ENCODE assay signal across 8 cellular contexts in genomic region chr6:57173886-57174510, GRCh38. TPM values are rescaled to one million over a fixed set of nuclear protein-coding genes. Genes with fewer than 3 reads are reported as not detected.
DNase-seq lines count a peak whose midpoint lies in the region; ATAC-seq and TF ChIP-seq lines count a peak whose summit lies in the region.

No MANE protein-coding gene starts in this region.

- H3K4me3 ChIP-seq in HAP-1 (peak overlapping the region; percentile 61), WERI-Rb-1 (ENCODE audit: low read depth, low read length) (peak overlapping the region; percentile 55), hepatocyte (peak overlapping the region; percentile 3), thoracic aorta (peak overlapping the region; percentile 84)

- H3K79me2 ChIP-seq in hepatocyte: peaks cover 55% of the 10 kb centered on the region

- intact Hi-C loops in sciatic nerve (cut with DNase I): no loop called here

- in situ Hi-C loops in HAP-1 (cut with MboI; ENCODE audit: low sequenced_read_pairs) (no loop called here), G401 (cut with HindIII; ENCODE audit: low sequenced_read_pairs) (no loop called here)

- H3K4me1 ChIP-seq in HAP-1 (peaks cover 7% of the 10 kb centered on the region), hepatocyte (ENCODE audit: insufficient read depth) (no peaks in the 10 kb centered on the region), thoracic aorta (ENCODE audit: control insufficient read depth in 1 of 2, low read depth in 2 of 2) (peaks cover 42 to 47% of the 10 kb centered on the region in 2 donors)

- 55% methylated on average over 5 of the region's 5 CpGs for WGBS in hepatocyte (ENCODE audit: low lambda C conversion rate, missing lambda C conversion rate)

- H3K4me2 ChIP-seq in hepatocyte: peak overlapping the region; percentile 85

- H3K27ac ChIP-seq in WERI-Rb-1 (no peak overlapping the region), hepatocyte (peak overlapping the region; percentile 84), thoracic aorta (peak overlapping the region; percentile 83 to 92)

- no peaks in the 10 kb centered on the region for H3K9me2 ChIP-seq in hepatocyte (replicated peaks; ENCODE audit: insufficient read depth)

- ATAC-seq in thoracic aorta (ENCODE audit: insufficient number of reproducible peaks, low FRiP score, low read depth) (no peak), HG02571 (IDR thresholded peaks at IDR 0.05; ENCODE audit: unreplicated experiment) (no peak), sciatic nerve (no peak)

- H3K9me3 ChIP-seq in HAP-1 (no peaks in the 10 kb centered on the region), WERI-Rb-1 (ENCODE audit: severe bottlenecking) (no peaks in the 10 kb centered on the region), hepatocyte (ENCODE audit: low read depth) (no peaks in the 10 kb centered on the region), thoracic aorta (no peaks in the 10 kb centered on the region)

- H4K20me1 ChIP-seq in hepatocyte (ENCODE audit: insufficient read depth, poor library complexity, severe bottlenecking): no peaks in the 10 kb centered on the region

- no peaks in the 10 kb centered on the region for H3K27me3 ChIP-seq in HAP-1 (ENCODE audit: low read depth)
- H3K27me3 ChIP-seq in WERI-Rb-1 (ENCODE audit: insufficient read depth, low read depth, severe bottlenecking): no peaks in the 10 kb centered on the region
- H3K27me3 ChIP-seq in hepatocyte: no peaks in the 10 kb centered on the region
- no peaks in the 10 kb centered on the region for H3K27me3 ChIP-seq in thoracic aorta (replicated peaks; ENCODE audit: insufficient read depth)

- peak overlapping the region; percentile 18 for H2AFZ ChIP-seq in hepatocyte

- H3K36me3 ChIP-seq in HAP-1 (replicated peaks) (peaks cover 7% of the 10 kb centered on the region), WERI-Rb-1 (no peaks in the 10 kb centered on the region; the same call in none of the 2 replicates), hepatocyte (replicated peaks; ENCODE audit: insufficient read depth, low read depth) (no peaks in the 10 kb centered on the region), thoracic aorta (no peaks in the 10 kb centered on the region)

- TF ChIP-seq CTCF in WERI-Rb-1 (IDR thresholded peaks at IDR 0.05; ENCODE audit: low read depth, low read length) (no peak), hepatocyte (IDR thresholded peaks at IDR 0.05; ENCODE audit: poor library complexity) (no peak), thoracic aorta (IDR thresholded peaks at IDR 0.05) (no peak)

- DNase-seq in AG08395 (ENCODE audit: low spot score) (peak; percentile 69), HAP-1 (ENCODE audit: low spot score in 2 of 2) (peak; percentile 42 to 80), WERI-Rb-1 (no peak), hepatocyte (ENCODE audit: low spot score) (peak; percentile 35), thoracic aorta (ENCODE audit: low spot score) (no peak), G401 (ENCODE audit: low spot score) (no peak), sciatic nerve (ENCODE audit: low spot score) (no peak)

RNA-seq across cellular contexts. Expression of gene BAG2, which starts 1.9 kb away (rescaled TPM):
- 10.2 and 10.5 TPM in 2 replicates for total RNA-seq in hepatocyte
- polyA plus RNA-seq in hepatocyte: 8.7 and 9.0 TPM in 2 replicates
- 10 to 100 TPM; 15.7 to 19.6 TPM for total RNA-seq in thoracic aorta
- total RNA-seq in G401 (2014; rRNA removed; shearing (Covaris generic)): 26.6 and 31.7 TPM in 2 replicates
- total RNA-seq in sciatic nerve: 6.1 TPM

RNA-seq across cellular contexts. Expression of gene RAB23, which starts 48.1 kb away (rescaled TPM):
- total RNA-seq in hepatocyte: 37.2 and 37.7 TPM in 2 replicates
- 15.5 and 20.2 TPM in 2 replicates for polyA plus RNA-seq in hepatocyte
- total RNA-seq in thoracic aorta: 10 to 100 TPM; 43.7 to 44.7 TPM
- total RNA-seq in G401 (2014; rRNA removed; shearing (Covaris generic)): 26.7 and 32.7 TPM in 2 replicates
- 28.4 TPM for total RNA-seq in sciatic nerve

Comparison
In these comparisons a context has a peak if more than half of its experiments do, and no peak if none do; other contexts are left out.
1. DNase-seq: peak in AG08395 (single experiment), HAP-1 (2 of 2) and hepatocyte (single experiment); none in WERI-Rb-1 (single experiment), thoracic aorta (single experiment), G401 (single experiment) and sciatic nerve (single experiment).
2. H3K4me3 ChIP-seq: peak in every context shown above with its lines; median percentile 84 in thoracic aorta; 61 in HAP-1; 55 in WERI-Rb-1; 3 in hepatocyte.